In the genomic region with DNA sequence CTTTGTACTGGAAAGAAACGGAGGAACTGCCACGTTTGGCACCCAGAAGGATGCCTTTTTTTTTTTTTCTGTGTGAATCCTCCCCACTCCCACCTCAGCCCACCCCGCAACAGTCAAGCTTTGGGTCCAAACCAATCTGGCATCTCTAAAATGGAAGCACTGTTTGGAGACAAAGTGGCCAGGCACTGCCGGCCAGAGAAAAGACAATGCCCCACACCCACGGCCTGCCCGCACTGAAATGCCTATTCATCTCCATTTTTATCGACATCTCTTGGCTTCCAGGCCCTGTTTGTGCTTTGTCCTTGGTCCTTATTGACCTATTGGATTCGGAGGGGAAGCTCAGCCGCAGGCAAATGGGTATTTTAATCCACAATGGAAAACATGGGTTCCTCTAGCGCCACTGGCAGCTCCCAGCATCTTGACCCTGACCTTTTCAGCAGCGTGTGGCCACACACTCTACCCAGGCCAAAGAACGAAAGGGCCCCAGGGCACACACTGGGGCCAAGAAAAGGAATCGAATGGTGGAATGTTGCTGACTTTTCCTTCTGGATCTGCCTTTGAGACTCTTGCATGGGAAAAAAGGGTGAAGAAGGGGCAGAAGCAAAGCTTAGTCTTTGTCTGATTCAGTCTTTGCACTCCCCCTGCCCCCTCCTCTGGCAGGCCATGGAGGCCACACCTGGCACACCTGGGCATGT, we compare ENCODE assay signal across 15 cellular contexts.
DNase-seq lines count a peak whose midpoint lies in the region; ATAC-seq lines count a peak whose summit lies in the region.
"Had no signal": no experiment of that assay in that cellular context is flagged by ENCODE, and none has a peak within 500 bp of the region (broad histone marks: within the 10 kb centered on the region; RNA-seq: fewer than 3 reads in every experiment).

No MANE protein-coding gene starts in this region.

- H3K4me3 ChIP-seq in mesenchymal stem cell (ENCODE audit: insufficient read depth in 1 of 2, low read depth in 1 of 2, low read length in 2 of 2): no peak overlapping the region
- H3K4me3 ChIP-seq: GM12878 had no signal

- no peak overlapping the region for H4K8ac ChIP-seq in mesenchymal stem cell (ENCODE audit: low read length)

- WGBS in mesenchymal stem cell: 84% methylated on average over 13 of the region's 13 CpGs

- no peak overlapping the region for H3K4ac ChIP-seq in mesenchymal stem cell (ENCODE audit: low read depth in 1 of 2, low read length in 2 of 2)

- no peak overlapping the region for H2BK12ac ChIP-seq in mesenchymal stem cell (ENCODE audit: low read length in 2 of 2)

- H3K4me1 ChIP-seq in mesenchymal stem cell (ENCODE audit: control insufficient read depth, insufficient read depth, low read depth, low read length): no peaks in the 10 kb centered on the region
- H3K4me1 ChIP-seq: Caco-2 had no signal

- no peak overlapping the region for H3K14ac ChIP-seq in mesenchymal stem cell (ENCODE audit: low read length in 2 of 2)

- H4K91ac ChIP-seq in mesenchymal stem cell (ENCODE audit: low read length): no peak overlapping the region

- H3K23ac ChIP-seq in mesenchymal stem cell (ENCODE audit: low read length in 2 of 2): no peak overlapping the region

- H3K9me3 ChIP-seq in mesenchymal stem cell (ENCODE audit: control insufficient read depth, low read length): no peaks in the 10 kb centered on the region
- H3K9me3 ChIP-seq: Caco-2 had no signal

- peak overlapping the region; percentile 100 for H3K27ac ChIP-seq in angular gyrus (ENCODE audit: low read depth, low read length)
- H3K27ac ChIP-seq in mesenchymal stem cell (ENCODE audit: low read length, poor library complexity, severe bottlenecking): no peak overlapping the region

- no peak overlapping the region for H3K9ac ChIP-seq in mesenchymal stem cell (ENCODE audit: low read length)

- H2BK15ac ChIP-seq in mesenchymal stem cell (ENCODE audit: low read depth, poor library complexity, severe bottlenecking): no peak overlapping the region

- H3K27me3 ChIP-seq in mesenchymal stem cell (ENCODE audit: control insufficient read depth in 1 of 2, insufficient read depth in 1 of 2, low read length in 2 of 2): peaks cover 19 to 27% of the 10 kb centered on the region in 2 experiments

- H2AK5ac ChIP-seq in mesenchymal stem cell (ENCODE audit: low read length, severe bottlenecking): no peak overlapping the region

- no peak overlapping the region for H2AFZ ChIP-seq in mesenchymal stem cell (ENCODE audit: low read depth, low read length)

- no peak overlapping the region for H3K18ac ChIP-seq in mesenchymal stem cell (ENCODE audit: low read depth in 1 of 2, low read length in 2 of 2)

- H3K4me2 ChIP-seq in mesenchymal stem cell (ENCODE audit: low read length, poor library complexity, severe bottlenecking): no peak overlapping the region

- H2BK5ac ChIP-seq in mesenchymal stem cell (ENCODE audit: low read depth, low read length, poor library complexity, severe bottlenecking): no peak overlapping the region

- intact Hi-C loops in head of caudate nucleus (cut with DNase I): no loop called here

- H3K79me1 ChIP-seq in mesenchymal stem cell (replicated peaks; ENCODE audit: low read length, poor library complexity, severe bottlenecking): no peaks in the 10 kb centered on the region

- peak; percentile 96 for DNase-seq in Ammon's horn (ENCODE audit: low spot score)
- peak; percentile 57 to 96 (median 88) for DNase-seq in head of caudate nucleus
- DNase-seq in nucleus accumbens (lab: John Stamatoyannopoulos, UW): peak in 55 of 56 donors; percentile 6 to 93 (median 81)
- no peak for DNase-seq in mesenchymal stem cell
- no peak for DNase-seq in NCI-H2107 treated with DMSO at 0.1 percent for 48 hours (lab: John Stamatoyannopoulos, UW; ENCODE audit: unreplicated experiment)
- DNase-seq in HuH-7 (ENCODE audit: low spot score): no peak
- DNase-seq: HCEC 1CT, MV-4-11, NCI-H1436 treated with DMSO at 0.1 percent for 48 hours, NCI-H446, Right ventricle myocardium superior had no signal

- no peak overlapping the region for H2BK120ac ChIP-seq in mesenchymal stem cell (ENCODE audit: low read depth, low read length)

- H3K36me3 ChIP-seq in mesenchymal stem cell (ENCODE audit: control insufficient read depth in 1 of 2, insufficient read depth in 2 of 2, low read depth in 1 of 2, low read length in 2 of 2): no peaks in the 10 kb centered on the region

- no peak for ATAC-seq in GM21515 (IDR thresholded peaks at IDR 0.05; ENCODE audit: unreplicated experiment)
- ATAC-seq: GM12878 had no signal

Comparison
In these comparisons a context has a peak if more than half of its experiments do, and no peak if none do; other contexts are left out.
1. DNase-seq: peak in Ammon's horn (single experiment), head of caudate nucleus (42 of 42) and nucleus accumbens (55 of 56); none in mesenchymal stem cell (single experiment), NCI-H2107 treated with DMSO at 0.1 percent for 48 hours (single experiment) and HuH-7 (single experiment).